18 cellular contexts compared by ENCODE assay signal in the genomic region with DNA sequence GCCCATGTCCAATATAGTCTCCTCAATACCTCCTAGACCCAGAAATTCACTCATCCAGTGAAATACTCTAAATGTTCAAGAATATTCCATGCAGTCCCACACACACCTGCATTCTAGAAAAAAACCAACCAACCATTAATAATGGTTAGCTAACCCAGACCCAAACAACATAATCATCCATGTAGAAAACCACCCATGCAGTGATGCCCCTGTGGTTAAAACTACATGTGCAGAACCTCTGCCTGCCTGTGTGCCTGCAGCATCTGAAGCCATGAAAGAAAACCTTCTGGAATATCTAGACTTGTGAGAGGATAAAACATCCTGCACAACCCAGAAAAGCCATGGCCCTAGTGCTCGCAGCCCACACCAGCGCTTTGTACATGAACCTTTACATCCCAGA. TPM values are rescaled to one million over a fixed set of nuclear protein-coding genes. Genes with fewer than 3 reads are reported as not detected.
DNase-seq lines count a peak whose midpoint lies in the region; ATAC-seq and TF ChIP-seq lines count a peak whose summit lies in the region.
"Had no signal": no experiment of that assay in that cellular context is flagged by ENCODE, and none has a peak within 500 bp of the region (broad histone marks: within the 10 kb centered on the region; RNA-seq: fewer than 3 reads in every experiment).

No MANE protein-coding gene starts in this region.

- H3K4me3 Mint-ChIP-seq in endothelial cell (ENCODE audit: unreplicated experiment): peak overlapping the region; percentile 84
- peak overlapping the region in 3 of 8 donors; percentile 38 to 87 (median 60) for H3K4me3 Mint-ChIP-seq in naive B cell
- H3K4me3 Mint-ChIP-seq: CD8-positive, alpha-beta T cell had no signal

- H3K4me1 Mint-ChIP-seq in endothelial cell (ENCODE audit: unreplicated experiment) (peaks cover 17% of the 10 kb centered on the region), naive B cell (peaks cover 9 to 18% (median 15%) of the 10 kb centered on the region in 3 donors)

- DNase-seq in endothelial cell (ENCODE audit: low spot score): no peak
- DNase-seq in naive B cell: no peak
- no peak for DNase-seq in MV-4-11 (lab: John Stamatoyannopoulos, UW)
- DNase-seq in iPS-NIHi11 (ENCODE audit: low spot score): no peak
- DNase-seq in SIG-M5 treated with dmso at 0.1 percent for 504 hours (lab: John Stamatoyannopoulos, UW; ENCODE audit: unreplicated experiment): no peak
- DNase-seq in body of pancreas: no peak
- DNase-seq: CD8-positive, alpha-beta T cell; NCI-H1436; NCI-H2029 treated with DMSO at 0.1 percent for 48 hours; NCI-H748 treated with DMSO at 0.1 percent for 48 hours; PC-3 had no signal

- H3K27ac Mint-ChIP-seq in endothelial cell (ENCODE audit: unreplicated experiment) (no peak overlapping the region), naive B cell (no peak overlapping the region)
- H3K27ac Mint-ChIP-seq: CD8-positive, alpha-beta T cell had no signal

- H3K4me1 ChIP-seq in HUES48 (ENCODE audit: control insufficient read depth, insufficient read depth, low read length) (peaks cover 1% of the 10 kb centered on the region), body of pancreas (peaks cover 4% of the 10 kb centered on the region)

- H3K9me3 Mint-ChIP-seq in endothelial cell (ENCODE audit: unreplicated experiment): no peaks in the 10 kb centered on the region
- H3K9me3 Mint-ChIP-seq in naive B cell: no peaks in the 10 kb centered on the region
- H3K9me3 Mint-ChIP-seq: CD8-positive, alpha-beta T cell had no signal

- no peak overlapping the region for H3K27ac ChIP-seq in HUES48 (ENCODE audit: low read depth, low read length)
- H3K27ac ChIP-seq in body of pancreas: no peak overlapping the region
- H3K27ac ChIP-seq: HL-60, RWPE1 had no signal

- H3K36me3 Mint-ChIP-seq in endothelial cell (ENCODE audit: low read depth, unreplicated experiment) (peaks cover 8% of the 10 kb centered on the region), naive B cell (no peaks in the 10 kb centered on the region)
- H3K36me3 Mint-ChIP-seq: CD8-positive, alpha-beta T cell had no signal

- intact Hi-C loops in body of pancreas (cut with DNase I): no loop called here

- H3K9me3 ChIP-seq in HUES48 (ENCODE audit: control insufficient read depth, insufficient read depth, low read length) (no peaks in the 10 kb centered on the region), body of pancreas (no peaks in the 10 kb centered on the region)

- H3K27me3 ChIP-seq in HUES48 (ENCODE audit: control insufficient read depth, insufficient read depth, low read length) (peaks cover 65% of the 10 kb centered on the region), body of pancreas (peaks cover 0 to 6% of the 10 kb centered on the region in 2 donors)

- TF ChIP-seq CTCF in endothelial cell (IDR thresholded peaks at IDR 0.05; ENCODE audit: unreplicated experiment) (no peak), body of pancreas (IDR thresholded peaks at IDR 0.05) (no peak)

- ATAC-seq in naive B cell (ENCODE audit: low read depth in 2 of 2) (peak; percentile 46 to 52), body of pancreas (no peak)
- ATAC-seq: CD8-positive, alpha-beta T cell; HCT116; PC-3 had no signal

- WGBS in body of pancreas, 2 donors: 91 to 92% methylated on average over 2 of the region's 2 CpGs

- TF ChIP-seq POLR2A in body of pancreas (IDR thresholded peaks at IDR 0.05): no peak

- H3K36me3 ChIP-seq in HUES48 (ENCODE audit: control insufficient read depth, insufficient read depth, low read length) (no peaks in the 10 kb centered on the region), body of pancreas (replicated peaks in 1 of 2; ENCODE audit: insufficient read depth in 1 of 2, low read depth in 2 of 2) (no peaks in the 10 kb centered on the region)

- H3K9ac ChIP-seq in HUES48 (ENCODE audit: low read depth, low read length): no peak overlapping the region

- H3K4me3 ChIP-seq in HUES48 (ENCODE audit: low read depth, low read length) (0 out of 2 replicates have a peak overlapping the region, but pooled peaks have one; percentile 68), body of pancreas (no peak overlapping the region)

- peaks cover 8% of the 10 kb centered on the region for H3K27me3 Mint-ChIP-seq in endothelial cell (ENCODE audit: unreplicated experiment)
- peaks cover 14 to 21% (median 14%) of the 10 kb centered on the region in 3 donors for H3K27me3 Mint-ChIP-seq in naive B cell

RNA-seq across cellular contexts. Expression of a gene that starts 47.8 kb away (rescaled TPM):
- not detected for total RNA-seq in endothelial cell (ENCODE audit: unreplicated experiment)
- polyA plus RNA-seq in naive B cell (ENCODE audit: low read depth in 6 of 6): not detected
- not detected for total RNA-seq in body of pancreas
- total RNA-seq: CD8-positive, alpha-beta T cell; G401; NCI-H460; PC-3; SK-MEL-5 had no signal
